29 cellular contexts compared by ENCODE assay signal in genomic region chr3:87318609-87319008, GRCh38. TPM values are rescaled to one million over a fixed set of nuclear protein-coding genes. Genes with fewer than 3 reads are reported as not detected.
A peak's percentile ranks its signal among the peaks of the same experiment; 100 is the strongest.
DNase-seq lines count a peak whose midpoint lies in the region; ATAC-seq and TF ChIP-seq lines count a peak whose summit lies in the region.
"Had no signal": no experiment of that assay in that cellular context is flagged by ENCODE, and none has a peak within 500 bp of the region (broad histone marks: within the 10 kb centered on the region; RNA-seq: fewer than 3 reads in every experiment).

No MANE protein-coding gene starts in this region.

- peak overlapping the region; percentile 61 for H3K27ac Mint-ChIP-seq in Caco-2 (ENCODE audit: unreplicated experiment)
- no peak overlapping the region for H3K27ac Mint-ChIP-seq in GM23338
- H3K27ac Mint-ChIP-seq: activated CD4-positive, alpha-beta T cell treated with anti-CD3 and anti-CD28 coated beads, Interleukin-2, amount 10 ng/mL, durations not matched to agents 24 days and 14 days; activated T-helper 2 cell treated with anti-CD3 and anti-CD28 coated beads, Interferon-gamma antibody, Interleukin-2, Interleukin-4, amounts not matched to agents 10 μg/mL and 5 μg/mL and 100 μg/mL, durations not matched to agents 14 hours and 24 hours and 36 hours; CD4-positive, alpha-beta memory T cell; naive thymus-derived CD8-positive, alpha-beta T cell had no signal

- intact Hi-C loops in Caco-2 (cut with micrococcal nuclease; ENCODE audit: unreplicated experiment) = loop anchor here (1.0 to 5.0 kb wide), 2 partner anchors 15 to 34 kb away; no protein-coding TSS in a partner anchor
- intact Hi-C loops in colonic mucosa (cut with DNase I) = no loop called here

- no TSS peak for BruUV-seq in Caco-2 (replicated peaks; lab: Mats Ljungman, UMichigan)

- H3K36me3 Mint-ChIP-seq in Caco-2 (ENCODE audit: insufficient read depth, unreplicated experiment) = no peaks in the 10 kb centered on the region
- peaks cover 3% of the 10 kb centered on the region; the same call in 1 of the 3 replicates for H3K36me3 Mint-ChIP-seq in GM23338 (ENCODE audit: low read depth)
- H3K36me3 Mint-ChIP-seq: CD4-positive, alpha-beta memory T cell; naive thymus-derived CD8-positive, alpha-beta T cell had no signal

- DNase-seq in Caco-2 (no peak), NCI-H2081 treated with DMSO at 0.1 percent for 48 hours (lab: John Stamatoyannopoulos, UW) (peak; percentile 65), colonic mucosa (no peak), osteoblast (ENCODE audit: insufficient read length, low spot score, missing footprints) (no peak), NCI-H510A (lab: John Stamatoyannopoulos, UW) (no peak), GM23338 (ENCODE audit: low spot score) (no peak), hepatic stellate cell (ENCODE audit: low spot score) (no peak)
- no peak for DNase-seq in effector CD8-positive, alpha-beta T cell (lab: John Stamatoyannopoulos, UW)
- DNase-seq: activated CD4-positive, alpha-beta T cell treated with anti-CD3 and anti-CD28 coated beads, Interleukin-2, amount 10 ng/mL, durations not matched to agents 24 days and 14 days; CD4-positive, alpha-beta memory T cell; foreskin melanocyte; H7; Kasumi-1; mesenchymal stem cell; naive thymus-derived CD8-positive, alpha-beta T cell; NCI-H1092; NCI-H526 treated with DMSO at 0.1 percent for 48 hours; stimulated activated CD4-positive, alpha-beta T cell treated with anti-CD3 and anti-CD28 coated beads, Interleukin-2, amount 100 ng/mL, for 48 hours; stimulated activated naive CD8-positive, alpha-beta T cell treated with anti-CD3 and anti-CD28 coated beads, Interleukin-15, Interleukin-2, amounts not matched to agents 100 U/mL and 50 U/mL, for 24 hours had no signal

- H3K27ac ChIP-seq in colonic mucosa = peak overlapping the region; percentile 52
- H3K27ac ChIP-seq in osteoblast (ENCODE audit: low read depth, low read length) = no peak overlapping the region
- H3K27ac ChIP-seq in GM23338 (ENCODE audit: low read depth) = no peak overlapping the region
- H3K27ac ChIP-seq: epithelial cell of prostate, parathyroid adenoma, skin epidermis, tibial nerve had no signal

- H3K9me3 Mint-ChIP-seq in Caco-2 (ENCODE audit: unreplicated experiment) = peaks cover 12% of the 10 kb centered on the region
- peaks cover 2% of the 10 kb centered on the region; the same call in 2 of the 3 replicates for H3K9me3 Mint-ChIP-seq in GM23338
- H3K9me3 Mint-ChIP-seq: activated CD4-positive, alpha-beta T cell treated with anti-CD3 and anti-CD28 coated beads, Interleukin-2, amount 10 ng/mL, durations not matched to agents 24 days and 14 days; activated T-helper 2 cell treated with anti-CD3 and anti-CD28 coated beads, Interferon-gamma antibody, Interleukin-2, Interleukin-4, amounts not matched to agents 10 μg/mL and 5 μg/mL and 100 μg/mL, durations not matched to agents 14 hours and 24 hours and 36 hours; CD4-positive, alpha-beta memory T cell; naive thymus-derived CD8-positive, alpha-beta T cell had no signal

- H3K4me1 Mint-ChIP-seq in Caco-2 (ENCODE audit: low read depth, unreplicated experiment) (peaks cover 23% of the 10 kb centered on the region), GM23338 (no peaks in the 10 kb centered on the region; the same call in 1 of the 3 replicates)
- H3K4me1 Mint-ChIP-seq: activated CD4-positive, alpha-beta T cell treated with anti-CD3 and anti-CD28 coated beads, Interleukin-2, amount 10 ng/mL, durations not matched to agents 24 days and 14 days; CD4-positive, alpha-beta memory T cell; naive thymus-derived CD8-positive, alpha-beta T cell had no signal

- H3K4me3 Mint-ChIP-seq in Caco-2 (ENCODE audit: unreplicated experiment) (peak overlapping the region; percentile 37), GM23338 (no peak overlapping the region)
- H3K4me3 Mint-ChIP-seq: activated CD4-positive, alpha-beta T cell treated with anti-CD3 and anti-CD28 coated beads, Interleukin-2, amount 10 ng/mL, durations not matched to agents 24 days and 14 days; CD4-positive, alpha-beta memory T cell; naive thymus-derived CD8-positive, alpha-beta T cell had no signal

- no peak for ATAC-seq in GM23338
- ATAC-seq: naive thymus-derived CD8-positive, alpha-beta T cell; stimulated activated naive CD8-positive, alpha-beta T cell treated with anti-CD3 and anti-CD28 coated beads, Interleukin-15, Interleukin-2, amounts not matched to agents 100 U/mL and 50 U/mL, for 24 hours had no signal

- H2AFZ ChIP-seq in osteoblast (ENCODE audit: low read length) (no peak overlapping the region), GM23338 (no peak overlapping the region)
- H2AFZ ChIP-seq: parathyroid adenoma had no signal

- H3K27me3 ChIP-seq in Caco-2 (replicated peaks; ENCODE audit: control insufficient read depth, insufficient read depth, low read length) (no peaks in the 10 kb centered on the region), colonic mucosa (no peaks in the 10 kb centered on the region), osteoblast (ENCODE audit: insufficient read depth, low read length) (no peaks in the 10 kb centered on the region), GM23338 (ENCODE audit: insufficient read depth) (no peaks in the 10 kb centered on the region)
- H3K27me3 ChIP-seq: tibial nerve had no signal

- H3F3A ChIP-seq in GM23338 (replicated peaks; ENCODE audit: low read depth) = no peaks in the 10 kb centered on the region

- CTCF ChIA-PET in Caco-2 (lab: Charles Lee) = no interaction called here

- H3K9me2 ChIP-seq in GM23338 (ENCODE audit: insufficient read depth) = no peaks in the 10 kb centered on the region

- H3K36me3 ChIP-seq in Caco-2 (ENCODE audit: control insufficient read depth, insufficient read depth, low read length) = no peaks in the 10 kb centered on the region
- no peaks in the 10 kb centered on the region for H3K36me3 ChIP-seq in colonic mucosa
- no peaks in the 10 kb centered on the region for H3K36me3 ChIP-seq in osteoblast (ENCODE audit: insufficient read depth, low read length)
- H3K36me3 ChIP-seq in GM23338 (ENCODE audit: insufficient read depth) = no peaks in the 10 kb centered on the region
- H3K36me3 ChIP-seq: tibial nerve had no signal

- H3K4me1 ChIP-seq in Caco-2 = peaks cover 48% of the 10 kb centered on the region
- H3K4me1 ChIP-seq in colonic mucosa = peaks cover 4% of the 10 kb centered on the region
- H3K4me1 ChIP-seq in osteoblast (ENCODE audit: insufficient read depth, low read length) = peaks cover 10% of the 10 kb centered on the region
- H3K4me1 ChIP-seq in GM23338 (ENCODE audit: insufficient read depth) = no peaks in the 10 kb centered on the region
- H3K4me1 ChIP-seq: parathyroid adenoma, tibial nerve had no signal

- no peak overlapping the region for H3K9ac ChIP-seq in colonic mucosa (ENCODE audit: low read depth in 2 of 2, low read length in 2 of 2)
- H3K9ac ChIP-seq: parathyroid adenoma had no signal

- H3K79me2 ChIP-seq in osteoblast (ENCODE audit: insufficient read depth, low read length) (no peaks in the 10 kb centered on the region), GM23338 (replicated peaks; ENCODE audit: insufficient read depth) (no peaks in the 10 kb centered on the region)
- H3K79me2 ChIP-seq: parathyroid adenoma had no signal

- TF ChIP-seq CTCF in Caco-2 (IDR thresholded peaks at IDR 0.05; ENCODE audit: insufficient read depth in 1 of 2, low read depth in 1 of 2, low read length in 1 of 2, severe bottlenecking in 1 of 2, unreplicated experiment in 1 of 2) (no peak), colonic mucosa (IDR thresholded peaks at IDR 0.05) (no peak), osteoblast (IDR thresholded peaks at IDR 0.05; ENCODE audit: extremely low read depth, low read depth, low read length) (no peak), GM23338 (conservative IDR thresholded peaks at IDR 0.05; ENCODE audit: low read depth in 2 of 2) (no peak)

- H3K27me3 Mint-ChIP-seq in Caco-2 (ENCODE audit: insufficient read depth, unreplicated experiment) = no peaks in the 10 kb centered on the region
- peaks cover 3% of the 10 kb centered on the region for H3K27me3 Mint-ChIP-seq in GM23338 (ENCODE audit: insufficient read depth, low read depth, poor library complexity)

- no peaks in the 10 kb centered on the region for H3K9me3 ChIP-seq in Caco-2
- H3K9me3 ChIP-seq in colonic mucosa = no peaks in the 10 kb centered on the region
- H3K9me3 ChIP-seq in osteoblast (ENCODE audit: low read depth, low read length) = no peaks in the 10 kb centered on the region
- H3K9me3 ChIP-seq: tibial nerve had no signal

- H3K4me2 ChIP-seq in osteoblast (ENCODE audit: insufficient read depth, low read length) (peak overlapping the region; percentile 59), GM23338 (no peak overlapping the region)

- H3K4me3 ChIP-seq in Caco-2 (ENCODE audit: low read depth, low read length) = no peak overlapping the region
- no peak overlapping the region for H3K4me3 ChIP-seq in colonic mucosa
- H3K4me3 ChIP-seq in osteoblast (ENCODE audit: insufficient read depth, low read length) = no peak overlapping the region
- H3K4me3 ChIP-seq in GM23338 = no peak overlapping the region
- H3K4me3 ChIP-seq: skin epidermis, tibial nerve had no signal

- POLR2A ChIA-PET in Caco-2 (lab: Charles Lee) = no interaction called here

- H4K20me1 ChIP-seq in osteoblast (ENCODE audit: insufficient read depth, low read length) (no peaks in the 10 kb centered on the region), GM23338 (replicated peaks; ENCODE audit: insufficient read depth) (no peaks in the 10 kb centered on the region)

TF ChIP-seq in GM23338, 12 proteins besides CTCF, POLR2A, EP300 and RAD21:
- TF ChIP-seq NANOG (IDR thresholded peaks at IDR 0.05; ENCODE audit: borderline replicate concordance) = no peak
- TF ChIP-seq EZH2 (IDR thresholded peaks at IDR 0.05; ENCODE audit: low read depth, unreplicated experiment) = no peak
- no peak for TF ChIP-seq JUNB (IDR thresholded peaks at IDR 0.05; ENCODE audit: unreplicated experiment)
- no peak for TF ChIP-seq EZH2phosphoT487 (IDR thresholded peaks at IDR 0.05; ENCODE audit: unreplicated experiment)

RNA-seq across cellular contexts. Expression of gene POU1F1, which starts 42.2 kb away (rescaled TPM):
- not detected in 2 replicates for total RNA-seq in Caco-2 (2022)
- not detected for total RNA-seq in colonic mucosa
- not detected in 2 replicates for total RNA-seq in osteoblast
- total RNA-seq in GM23338 (2014; rRNA removed; shearing (Covaris generic)) = not detected in 2 replicates
- not detected in 2 replicates for polyA plus RNA-seq in GM23338 (2016; fragmentation: Nextera tagmentation; extraction: Ambion mirVana)
- total RNA-seq: activated CD4-positive, alpha-beta T cell treated with anti-CD3 and anti-CD28 coated beads, Interleukin-2, amount 10 ng/mL, durations not matched to agents 24 days and 14 days; activated T-helper 2 cell treated with anti-CD3 and anti-CD28 coated beads, Interferon-gamma antibody, Interleukin-2, Interleukin-4, amounts not matched to agents 10 μg/mL and 5 μg/mL and 100 μg/mL, durations not matched to agents 14 hours and 24 hours and 36 hours; cardiac septum; CD4-positive, alpha-beta memory T cell; dermis microvascular lymphatic vessel endothelial cell; H7; kidney epithelial cell; naive thymus-derived CD8-positive, alpha-beta T cell; OCI-LY7; T-helper 1 cell treated with Interleukin-12 subunit alpha and Interleukin-12 subunit beta and Interleukin-4 antibody, amounts not matched to agents 30 ng/mL and 1 ng/mL, for 36 hours; tibial nerve had no signal
- polyA plus RNA-seq: CD4-positive, alpha-beta memory T cell; naive thymus-derived CD8-positive, alpha-beta T cell had no signal
